11 cellular contexts compared by ENCODE assay signal in genomic region chr22:32823024-32823730, GRCh38. TPM values are rescaled to one million over a fixed set of nuclear protein-coding genes. Genes with fewer than 3 reads are reported as not detected.
DNase-seq lines count a peak whose midpoint lies in the region; ATAC-seq and TF ChIP-seq lines count a peak whose summit lies in the region.
"Had no signal": no experiment of that assay in that cellular context is flagged by ENCODE, and none has a peak within 500 bp of the region (broad histone marks: within the 10 kb centered on the region; RNA-seq: fewer than 3 reads in every experiment).

No MANE protein-coding gene starts in this region.

- peaks cover 75% of the 10 kb centered on the region for H3F3A ChIP-seq in smooth muscle cell (ENCODE audit: low read depth)

- H3K9me3 ChIP-seq in esophagus squamous epithelium (no peaks in the 10 kb centered on the region), smooth muscle cell (replicated peaks; ENCODE audit: low read depth) (no peaks in the 10 kb centered on the region)

- H3K27me3 ChIP-seq in esophagus squamous epithelium (no peaks in the 10 kb centered on the region), smooth muscle cell (ENCODE audit: low read depth) (no peaks in the 10 kb centered on the region)
- H3K27me3 ChIP-seq: dorsolateral prefrontal cortex had no signal

- TF ChIP-seq POLR2A in esophagus squamous epithelium (IDR thresholded peaks at IDR 0.05), result no peak

- ATAC-seq in GM18511 (IDR thresholded peaks at IDR 0.05; ENCODE audit: unreplicated experiment) (no peak), GM18907 (IDR thresholded peaks at IDR 0.05; ENCODE audit: unreplicated experiment) (no peak)

- no peak overlapping the region for H3K9ac ChIP-seq in smooth muscle cell (ENCODE audit: low read depth)

- H4K20me1 ChIP-seq in smooth muscle cell (ENCODE audit: low read depth), result peaks cover 100% of the 10 kb centered on the region

- intact Hi-C loops in esophagus squamous epithelium (cut with DNase I), result no loop called here

- peaks cover 94% of the 10 kb centered on the region for H3K79me2 ChIP-seq in smooth muscle cell (ENCODE audit: low read depth)

- TF ChIP-seq CTCF in esophagus squamous epithelium (IDR thresholded peaks at IDR 0.05), result peak in 4 of 6 experiments; percentile 11 to 43 (median 12)
- TF ChIP-seq CTCF in smooth muscle cell (IDR thresholded peaks at IDR 0.05; ENCODE audit: borderline replicate concordance, insufficient read depth, poor library complexity, severe bottlenecking), result peak; percentile 32

- H3K4me3 ChIP-seq in esophagus squamous epithelium, result no peak overlapping the region
- no peak overlapping the region for H3K4me3 ChIP-seq in smooth muscle cell
- H3K4me3 ChIP-seq: dorsolateral prefrontal cortex had no signal

- H3K4me2 ChIP-seq in smooth muscle cell, result no peak overlapping the region

- no peak overlapping the region for H2AFZ ChIP-seq in smooth muscle cell (ENCODE audit: low read depth)

- H3K4me1 ChIP-seq in esophagus squamous epithelium (peaks cover 6 to 92% (median 58%) of the 10 kb centered on the region in 3 donors), smooth muscle cell (ENCODE audit: low read depth) (no peaks in the 10 kb centered on the region)

- peaks cover 0 to 3% (median 0%) of the 10 kb centered on the region in 3 donors for H3K36me3 ChIP-seq in esophagus squamous epithelium
- H3K36me3 ChIP-seq in smooth muscle cell (ENCODE audit: low read depth), result peaks cover 12% of the 10 kb centered on the region

- peak; percentile 19 for DNase-seq in activated CD4-positive, alpha-beta T cell treated with anti-CD3 and anti-CD28 coated beads for 48 hours
- DNase-seq in activated CD4-positive, alpha-beta T cell treated with anti-CD3 and anti-CD28 coated beads for 1 hour, result no peak
- DNase-seq in NCI-H460 (ENCODE audit: extremely low read depth, low read depth), result peak; percentile 22
- no peak for DNase-seq in esophagus squamous epithelium (lab: John Stamatoyannopoulos, UW)
- DNase-seq in smooth muscle cell (lab: John Stamatoyannopoulos, UW; ENCODE audit: unreplicated experiment), result no peak
- no peak for DNase-seq in cerebellum (ENCODE audit: low spot score)
- DNase-seq: dorsolateral prefrontal cortex; NK-92 treated with Interleukin-12 subunit alpha and Interleukin-12 subunit beta, amount 100 ng/mL, for 24 hours; stimulated activated CD4-positive, alpha-beta T cell treated with anti-CD3 and anti-CD28 coated beads, Interleukin-4, amount 100 ng/mL, for 24 hours had no signal

- H3K27ac ChIP-seq in esophagus squamous epithelium, result no peak overlapping the region
- peak overlapping the region; percentile 76 for H3K27ac ChIP-seq in smooth muscle cell (ENCODE audit: low read depth)
- H3K27ac ChIP-seq: dorsolateral prefrontal cortex had no signal

- WGBS in esophagus squamous epithelium, 2 donors, result 65 to 76% methylated on average over 4 to 10 of the region's 10 CpGs
- 64% methylated on average over 10 of the region's 10 CpGs for WGBS in smooth muscle cell (ENCODE audit: low lambda C conversion rate)

RNA-seq across cellular contexts. Expression of gene TIMP3, which starts 21.7 kb away (rescaled TPM):
- 0.38 and 0.42 TPM in 2 replicates for total RNA-seq in NCI-H460 (2014; rRNA removed; shearing (Covaris generic))
- polyA plus RNA-seq in NCI-H460 (2014; cell fraction: nucleus; rRNA removed), result not detected in 2 replicates
- total RNA-seq in esophagus squamous epithelium (100 to 1,000 TPM in 1 of 4 donors, 10 to 100 TPM in 3; 15.3 to 306 (median 54.2) TPM), smooth muscle cell (3,114 and 3,210 TPM in 2 replicates), cerebellum (26.7 TPM)
- 3,050 and 3,942 TPM in 2 replicates for polyA plus RNA-seq in smooth muscle cell

Comparison
In these comparisons a context has a peak if more than half of its experiments do, and no peak if none do; other contexts are left out.
1. DNase-seq: peak in activated CD4-positive, alpha-beta T cell treated with anti-CD3 and anti-CD28 coated beads for 48 hours (single experiment) and NCI-H460 (single experiment); none in activated CD4-positive, alpha-beta T cell treated with anti-CD3 and anti-CD28 coated beads for 1 hour (single experiment), esophagus squamous epithelium (single experiment), smooth muscle cell (single experiment) and cerebellum (single experiment).
2. RNA of gene TIMP3, which starts 21.7 kb away (total RNA-seq): 3,114 to 3,210 TPM in smooth muscle cell, 15.3 to 306 TPM in esophagus squamous epithelium and 26.7 TPM in cerebellum (single experiment); 0.38 to 0.42 TPM in NCI-H460; every median in the first group is over 10 times any median in the second.